ENCODE assay signal across 12 cellular contexts in the genomic region with DNA sequence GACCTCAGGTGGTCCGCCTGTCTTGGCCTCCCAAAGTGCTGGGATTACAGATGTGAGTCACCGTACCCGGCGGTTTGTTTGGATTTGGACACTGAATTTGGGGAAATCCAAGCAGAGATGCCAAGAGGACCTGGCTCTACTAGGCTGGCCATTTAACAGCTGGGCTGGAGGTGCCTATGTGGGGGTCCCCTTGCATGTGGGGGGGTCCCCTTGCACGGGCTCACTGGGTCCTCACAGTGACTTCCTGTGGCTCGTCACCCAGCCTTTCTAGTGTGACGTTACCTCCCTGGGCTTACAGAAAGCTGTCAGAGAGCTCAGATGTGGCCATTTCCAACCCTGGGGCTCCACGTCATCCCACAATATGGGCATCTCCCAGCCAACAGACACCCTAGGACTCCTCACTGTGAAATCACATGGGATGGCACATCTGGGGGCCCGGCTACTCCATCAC. TPM values are rescaled to one million over a fixed set of nuclear protein-coding genes. Genes with fewer than 3 reads are reported as not detected.
DNase-seq lines count a peak whose midpoint lies in the region; ATAC-seq and TF ChIP-seq lines count a peak whose summit lies in the region.
"Had no signal": no experiment of that assay in that cellular context is flagged by ENCODE, and none has a peak within 500 bp of the region (broad histone marks: within the 10 kb centered on the region; RNA-seq: fewer than 3 reads in every experiment).

No MANE protein-coding gene starts in this region.

- in situ Hi-C loops in GM13977 (cut with MboI; ENCODE audit: low pct_unique_long_range_greater_than_20kb, low sequenced_read_pairs, unreplicated experiment) = no loop called here

- ATAC-seq in activated naive CD8-positive, alpha-beta T cell treated with anti-CD3 and anti-CD28 coated beads, Interleukin-2, amount 50 U/mL, for 24 hours = peak; percentile 40
- ATAC-seq in HG03045 (IDR thresholded peaks at IDR 0.05; ENCODE audit: unreplicated experiment) (no peak), HG02884 (IDR thresholded peaks at IDR 0.05; ENCODE audit: unreplicated experiment) (no peak)
- ATAC-seq: HCT116, heart right ventricle had no signal

- peaks cover 4 to 14% (median 7%) of the 10 kb centered on the region in 11 experiments; a peak in 21 of 22 replicates for H3K9me3 ChIP-seq in BLaER1 treated with 17β-estradiol and CSF1 and Interleukin-3, amounts not matched to agents 10 nM and 100 nM (replicated peaks in 1 of 11)

- H3K9me3 Mint-ChIP-seq in activated naive CD8-positive, alpha-beta T cell treated with anti-CD3 and anti-CD28 coated beads, Interleukin-2, amount 50 U/mL, for 24 hours = no peaks in the 10 kb centered on the region

- peak overlapping the region; percentile 92 for H3K27ac Mint-ChIP-seq in activated naive CD8-positive, alpha-beta T cell treated with anti-CD3 and anti-CD28 coated beads, Interleukin-2, amount 50 U/mL, for 24 hours

- H3K36me3 Mint-ChIP-seq in activated naive CD8-positive, alpha-beta T cell treated with anti-CD3 and anti-CD28 coated beads, Interleukin-2, amount 50 U/mL, for 24 hours (ENCODE audit: low read depth) = no peaks in the 10 kb centered on the region

- H4K20me1 ChIP-seq in BLaER1 treated with 17β-estradiol and CSF1 and Interleukin-3, amounts not matched to agents 10 nM and 100 nM = no peaks in the 10 kb centered on the region

- H3K27ac ChIP-seq in BLaER1 treated with 17β-estradiol and CSF1 and Interleukin-3, amounts not matched to agents 10 nM and 100 nM = peak overlapping the region in 9 of 11 experiments; percentile 50 to 86 (median 74); a peak in 17 of 22 replicates
- H3K27ac ChIP-seq: heart right ventricle had no signal

- peak overlapping the region; percentile 79 for H3K4me3 Mint-ChIP-seq in activated naive CD8-positive, alpha-beta T cell treated with anti-CD3 and anti-CD28 coated beads, Interleukin-2, amount 50 U/mL, for 24 hours

- TF ChIP-seq CTCF in GM13977 (IDR thresholded peaks at IDR 0.05; ENCODE audit: extremely low read depth, insufficient read depth, missing control alignments) = no peak

- H3K36me3 ChIP-seq in BLaER1 treated with 17β-estradiol and CSF1 and Interleukin-3, amounts not matched to agents 10 nM and 100 nM = no peaks in the 10 kb centered on the region
- H3K36me3 ChIP-seq: heart right ventricle had no signal

- H3K4me2 ChIP-seq in BLaER1 treated with 17β-estradiol and CSF1 and Interleukin-3, amounts not matched to agents 10 nM and 100 nM = peak overlapping the region; percentile 69 to 95 (median 90)

- H3K27me3 Mint-ChIP-seq in activated naive CD8-positive, alpha-beta T cell treated with anti-CD3 and anti-CD28 coated beads, Interleukin-2, amount 50 U/mL, for 24 hours = no peaks in the 10 kb centered on the region

- peak; percentile 73 for DNase-seq in GM13977 (ENCODE audit: low spot score)
- peak; percentile 33 for DNase-seq in LHCN-M2 (ENCODE audit: low read depth)
- peak; percentile 27 for DNase-seq in activated naive CD8-positive, alpha-beta T cell treated with anti-CD3 and anti-CD28 coated beads, Interleukin-2, amount 50 U/mL, for 24 hours
- no peak for DNase-seq in hypothalamus (lab: John Stamatoyannopoulos, UW)
- DNase-seq in stimulated activated CD4-positive, alpha-beta T cell treated with anti-CD3 and anti-CD28 coated beads, Interleukin-2, amount 100 ng/mL, for 24 hours = no peak
- DNase-seq: C1 segment of cervical spinal cord, heart right ventricle, NCI-H2171 treated with DMSO at 0.1 percent for 48 hours had no signal

- peaks cover 25 to 67% (median 46%) of the 10 kb centered on the region in 10 experiments for H3K4me1 ChIP-seq in BLaER1 treated with 17β-estradiol and CSF1 and Interleukin-3, amounts not matched to agents 10 nM and 100 nM
- H3K4me1 ChIP-seq: heart right ventricle had no signal

- H3K9ac ChIP-seq in BLaER1 treated with 17β-estradiol and CSF1 and Interleukin-3, amounts not matched to agents 10 nM and 100 nM = peak overlapping the region in 10 of 11 experiments; percentile 2 to 81 (median 68); a peak in 18 of 22 replicates

- peak overlapping the region in 8 of 10 experiments; percentile 46 to 63 (median 52); a peak in 15 of 20 replicates for H3K4me3 ChIP-seq in BLaER1 treated with 17β-estradiol and CSF1 and Interleukin-3, amounts not matched to agents 10 nM and 100 nM

- peaks cover 33% of the 10 kb centered on the region for H3K4me1 Mint-ChIP-seq in activated naive CD8-positive, alpha-beta T cell treated with anti-CD3 and anti-CD28 coated beads, Interleukin-2, amount 50 U/mL, for 24 hours

- no peaks in the 10 kb centered on the region for H3K27me3 ChIP-seq in BLaER1 treated with 17β-estradiol and CSF1 and Interleukin-3, amounts not matched to agents 10 nM and 100 nM

RNA-seq across cellular contexts. Expression of gene GNA12, which starts 49.3 kb away (rescaled TPM):
- 15.1 and 20.6 TPM in 2 replicates for total RNA-seq in LHCN-M2 (2014; rRNA removed)
- polyA plus RNA-seq in LHCN-M2 (2012) = 58.1 TPM

Comparison
In these comparisons a context has a peak if more than half of its experiments do, and no peak if none do; other contexts are left out.
1. DNase-seq: peak in GM13977 (single experiment), LHCN-M2 (single experiment) and activated naive CD8-positive, alpha-beta T cell treated with anti-CD3 and anti-CD28 coated beads, Interleukin-2, amount 50 U/mL, for 24 hours (single experiment); none in hypothalamus (0 of 51) and stimulated activated CD4-positive, alpha-beta T cell treated with anti-CD3 and anti-CD28 coated beads, Interleukin-2, amount 100 ng/mL, for 24 hours (0 of 2).